Comparison of ENCODE assay signal across 1 cellular context in genomic region chr21:34774750-34775149, GRCh38.
TF ChIP-seq lines count a peak whose summit lies in the region.

No MANE protein-coding gene starts in this region.

TF ChIP-seq in HepG2, 621 proteins besides CTCF, POLR2A, EP300 and RAD21 (continued from another document and continues in another):
- 0 out of 2 replicates have a peak, but pooled peaks have one; percentile 34 for TF ChIP-seq PHF21A (CRISPR knock-in tag; IDR thresholded peaks at IDR 0.05)
- TF ChIP-seq ZNF619 (CRISPR knock-in tag; IDR thresholded peaks at IDR 0.05), result no peak
- TF ChIP-seq CCAR2 (optimal IDR thresholded peaks at IDR 0.05; ENCODE audit: low read depth, low read length), result no peak
- peak; percentile 49; the same call in 1 of the 2 replicates for TF ChIP-seq FOXJ3 (CRISPR knock-in tag; IDR thresholded peaks at IDR 0.05; ENCODE audit: borderline replicate concordance)
- no peak for TF ChIP-seq ZNF720 (CRISPR knock-in tag; IDR thresholded peaks at IDR 0.05)
- TF ChIP-seq ZNF777 (CRISPR knock-in tag; IDR thresholded peaks at IDR 0.05), result no peak
- no peak for TF ChIP-seq ZNF138 (CRISPR knock-in tag; IDR thresholded peaks at IDR 0.05; ENCODE audit: low read depth)
- TF ChIP-seq ZMAT3 (CRISPR knock-in tag; conservative IDR thresholded peaks at IDR 0.05), result no peak
- TF ChIP-seq, protein P1, sequence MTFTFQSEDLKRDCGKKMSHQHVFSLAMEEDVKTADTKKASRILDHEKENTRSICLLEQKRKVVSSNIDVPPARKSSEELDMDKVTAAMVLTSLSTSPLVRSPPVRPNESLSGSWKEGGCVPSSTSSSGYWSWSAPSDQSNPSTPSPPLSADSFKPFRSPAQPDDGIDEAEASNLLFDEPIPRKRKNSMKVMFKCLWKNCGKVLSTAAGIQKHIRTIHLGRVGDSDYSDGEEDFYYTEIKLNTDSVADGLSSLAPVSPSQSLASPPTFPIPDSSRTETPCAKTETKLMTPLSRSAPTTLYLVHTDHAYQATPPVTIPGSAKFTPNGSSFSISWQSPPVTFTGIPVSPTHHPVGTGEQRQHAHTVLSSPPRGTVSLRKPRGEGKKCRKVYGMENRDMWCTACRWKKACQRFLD (CRISPR knock-in tag; IDR thresholded peaks at IDR 0.05; ENCODE audit: borderline replicate concordance), result no peak
- TF ChIP-seq NFE2L2 (IDR thresholded peaks at IDR 0.05; ENCODE audit: low read length), result no peak
- TF ChIP-seq, protein P2, sequence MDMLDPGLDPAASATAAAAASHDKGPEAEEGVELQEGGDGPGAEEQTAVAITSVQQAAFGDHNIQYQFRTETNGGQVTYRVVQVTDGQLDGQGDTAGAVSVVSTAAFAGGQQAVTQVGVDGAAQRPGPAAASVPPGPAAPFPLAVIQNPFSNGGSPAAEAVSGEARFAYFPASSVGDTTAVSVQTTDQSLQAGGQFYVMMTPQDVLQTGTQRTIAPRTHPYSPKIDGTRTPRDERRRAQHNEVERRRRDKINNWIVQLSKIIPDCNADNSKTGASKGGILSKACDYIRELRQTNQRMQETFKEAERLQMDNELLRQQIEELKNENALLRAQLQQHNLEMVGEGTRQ (IDR thresholded peaks at IDR 0.05; ENCODE audit: low read depth, low read length), result no peak
- TF ChIP-seq, protein P2 (CRISPR knock-in tag; IDR thresholded peaks at IDR 0.05; ENCODE audit: borderline replicate concordance), result no peak
- TF ChIP-seq, protein P3, sequence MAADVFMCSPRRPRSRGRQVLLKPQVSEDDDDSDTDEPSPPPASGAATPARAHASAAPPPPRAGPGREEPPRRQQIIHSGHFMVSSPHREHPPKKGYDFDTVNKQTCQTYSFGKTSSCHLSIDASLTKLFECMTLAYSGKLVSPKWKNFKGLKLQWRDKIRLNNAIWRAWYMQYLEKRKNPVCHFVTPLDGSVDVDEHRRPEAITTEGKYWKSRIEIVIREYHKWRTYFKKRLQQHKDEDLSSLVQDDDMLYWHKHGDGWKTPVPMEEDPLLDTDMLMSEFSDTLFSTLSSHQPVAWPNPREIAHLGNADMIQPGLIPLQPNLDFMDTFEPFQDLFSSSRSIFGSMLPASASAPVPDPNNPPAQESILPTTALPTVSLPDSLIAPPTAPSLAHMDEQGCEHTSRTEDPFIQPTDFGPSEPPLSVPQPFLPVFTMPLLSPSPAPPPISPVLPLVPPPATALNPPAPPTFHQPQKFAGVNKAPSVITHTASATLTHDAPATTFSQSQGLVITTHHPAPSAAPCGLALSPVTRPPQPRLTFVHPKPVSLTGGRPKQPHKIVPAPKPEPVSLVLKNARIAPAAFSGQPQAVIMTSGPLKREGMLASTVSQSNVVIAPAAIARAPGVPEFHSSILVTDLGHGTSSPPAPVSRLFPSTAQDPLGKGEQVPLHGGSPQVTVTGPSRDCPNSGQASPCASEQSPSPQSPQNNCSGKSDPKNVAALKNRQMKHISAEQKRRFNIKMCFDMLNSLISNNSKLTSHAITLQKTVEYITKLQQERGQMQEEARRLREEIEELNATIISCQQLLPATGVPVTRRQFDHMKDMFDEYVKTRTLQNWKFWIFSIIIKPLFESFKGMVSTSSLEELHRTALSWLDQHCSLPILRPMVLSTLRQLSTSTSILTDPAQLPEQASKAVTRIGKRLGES (CRISPR knock-in tag; IDR thresholded peaks at IDR 0.05; ENCODE audit: borderline replicate concordance), result no peak
- TF ChIP-seq PBX3 (CRISPR knock-in tag; IDR thresholded peaks at IDR 0.05; ENCODE audit: borderline replicate concordance), result no peak
- no peak for TF ChIP-seq CBFB (CRISPR knock-in tag; IDR thresholded peaks at IDR 0.05)
- no peak for TF ChIP-seq ASH2L (IDR thresholded peaks at IDR 0.05; ENCODE audit: insufficient read length, low read depth, low read length)
- TF ChIP-seq, protein P4, sequence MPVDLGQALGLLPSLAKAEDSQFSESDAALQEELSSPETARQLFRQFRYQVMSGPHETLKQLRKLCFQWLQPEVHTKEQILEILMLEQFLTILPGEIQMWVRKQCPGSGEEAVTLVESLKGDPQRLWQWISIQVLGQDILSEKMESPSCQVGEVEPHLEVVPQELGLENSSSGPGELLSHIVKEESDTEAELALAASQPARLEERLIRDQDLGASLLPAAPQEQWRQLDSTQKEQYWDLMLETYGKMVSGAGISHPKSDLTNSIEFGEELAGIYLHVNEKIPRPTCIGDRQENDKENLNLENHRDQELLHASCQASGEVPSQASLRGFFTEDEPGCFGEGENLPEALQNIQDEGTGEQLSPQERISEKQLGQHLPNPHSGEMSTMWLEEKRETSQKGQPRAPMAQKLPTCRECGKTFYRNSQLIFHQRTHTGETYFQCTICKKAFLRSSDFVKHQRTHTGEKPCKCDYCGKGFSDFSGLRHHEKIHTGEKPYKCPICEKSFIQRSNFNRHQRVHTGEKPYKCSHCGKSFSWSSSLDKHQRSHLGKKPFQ (CRISPR knock-in tag; IDR thresholded peaks at IDR 0.05; ENCODE audit: insufficient replicate concordance), result no peak
- no peak for TF ChIP-seq SIN3A (IDR thresholded peaks at IDR 0.05; ENCODE audit: borderline replicate concordance, low read depth, low read length)
- TF ChIP-seq, protein P5, sequence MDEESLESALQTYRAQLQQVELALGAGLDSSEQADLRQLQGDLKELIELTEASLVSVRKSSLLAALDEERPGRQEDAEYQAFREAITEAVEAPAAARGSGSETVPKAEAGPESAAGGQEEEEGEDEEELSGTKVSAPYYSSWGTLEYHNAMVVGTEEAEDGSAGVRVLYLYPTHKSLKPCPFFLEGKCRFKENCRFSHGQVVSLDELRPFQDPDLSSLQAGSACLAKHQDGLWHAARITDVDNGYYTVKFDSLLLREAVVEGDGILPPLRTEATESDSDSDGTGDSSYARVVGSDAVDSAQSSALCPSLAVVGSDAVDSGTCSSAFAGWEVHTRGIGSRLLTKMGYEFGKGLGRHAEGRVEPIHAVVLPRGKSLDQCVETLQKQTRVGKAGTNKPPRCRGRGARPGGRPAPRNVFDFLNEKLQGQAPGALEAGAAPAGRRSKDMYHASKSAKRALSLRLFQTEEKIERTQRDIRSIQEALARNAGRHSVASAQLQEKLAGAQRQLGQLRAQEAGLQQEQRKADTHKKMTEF (CRISPR knock-in tag; IDR thresholded peaks at IDR 0.05), result no peak
- TF ChIP-seq, protein P6, sequence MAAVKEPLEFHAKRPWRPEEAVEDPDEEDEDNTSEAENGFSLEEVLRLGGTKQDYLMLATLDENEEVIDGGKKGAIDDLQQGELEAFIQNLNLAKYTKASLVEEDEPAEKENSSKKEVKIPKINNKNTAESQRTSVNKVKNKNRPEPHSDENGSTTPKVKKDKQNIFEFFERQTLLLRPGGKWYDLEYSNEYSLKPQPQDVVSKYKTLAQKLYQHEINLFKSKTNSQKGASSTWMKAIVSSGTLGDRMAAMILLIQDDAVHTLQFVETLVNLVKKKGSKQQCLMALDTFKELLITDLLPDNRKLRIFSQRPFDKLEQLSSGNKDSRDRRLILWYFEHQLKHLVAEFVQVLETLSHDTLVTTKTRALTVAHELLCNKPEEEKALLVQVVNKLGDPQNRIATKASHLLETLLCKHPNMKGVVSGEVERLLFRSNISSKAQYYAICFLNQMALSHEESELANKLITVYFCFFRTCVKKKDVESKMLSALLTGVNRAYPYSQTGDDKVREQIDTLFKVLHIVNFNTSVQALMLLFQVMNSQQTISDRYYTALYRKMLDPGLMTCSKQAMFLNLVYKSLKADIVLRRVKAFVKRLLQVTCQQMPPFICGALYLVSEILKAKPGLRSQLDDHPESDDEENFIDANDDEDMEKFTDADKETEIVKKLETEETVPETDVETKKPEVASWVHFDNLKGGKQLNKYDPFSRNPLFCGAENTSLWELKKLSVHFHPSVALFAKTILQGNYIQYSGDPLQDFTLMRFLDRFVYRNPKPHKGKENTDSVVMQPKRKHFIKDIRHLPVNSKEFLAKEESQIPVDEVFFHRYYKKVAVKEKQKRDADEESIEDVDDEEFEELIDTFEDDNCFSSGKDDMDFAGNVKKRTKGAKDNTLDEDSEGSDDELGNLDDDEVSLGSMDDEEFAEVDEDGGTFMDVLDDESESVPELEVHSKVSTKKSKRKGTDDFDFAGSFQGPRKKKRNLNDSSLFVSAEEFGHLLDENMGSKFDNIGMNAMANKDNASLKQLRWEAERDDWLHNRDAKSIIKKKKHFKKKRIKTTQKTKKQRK (IDR thresholded peaks at IDR 0.05; ENCODE audit: low read length), result no peak
- TF ChIP-seq ISL2 (CRISPR knock-in tag; IDR thresholded peaks at IDR 0.05), result peak; percentile 59; the same call in 1 of the 2 replicates
- TF ChIP-seq CSRNP1 (CRISPR knock-in tag; IDR thresholded peaks at IDR 0.05), result no peak
- TF ChIP-seq SNAI1 (CRISPR knock-in tag; IDR thresholded peaks at IDR 0.05; ENCODE audit: borderline replicate concordance), result no peak
- no peak for TF ChIP-seq ZNF496 (CRISPR knock-in tag; IDR thresholded peaks at IDR 0.05; ENCODE audit: insufficient replicate concordance)
- no peak for TF ChIP-seq NBN (conservative IDR thresholded peaks at IDR 0.05)
- no peak for TF ChIP-seq NPAS2 (CRISPR knock-in tag; IDR thresholded peaks at IDR 0.05; ENCODE audit: borderline replicate concordance)
- TF ChIP-seq, protein P7, sequence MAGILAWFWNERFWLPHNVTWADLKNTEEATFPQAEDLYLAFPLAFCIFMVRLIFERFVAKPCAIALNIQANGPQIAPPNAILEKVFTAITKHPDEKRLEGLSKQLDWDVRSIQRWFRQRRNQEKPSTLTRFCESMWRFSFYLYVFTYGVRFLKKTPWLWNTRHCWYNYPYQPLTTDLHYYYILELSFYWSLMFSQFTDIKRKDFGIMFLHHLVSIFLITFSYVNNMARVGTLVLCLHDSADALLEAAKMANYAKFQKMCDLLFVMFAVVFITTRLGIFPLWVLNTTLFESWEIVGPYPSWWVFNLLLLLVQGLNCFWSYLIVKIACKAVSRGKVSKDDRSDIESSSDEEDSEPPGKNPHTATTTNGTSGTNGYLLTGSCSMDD (CRISPR knock-in tag; IDR thresholded peaks at IDR 0.05), result no peak
